Comparison of ENCODE assay signal across 8 cellular contexts in genomic region chr1:62391369-62391971, GRCh38. TPM values are rescaled to one million over a fixed set of nuclear protein-coding genes. Genes with fewer than 3 reads are reported as not detected.
DNase-seq lines count a peak whose midpoint lies in the region; ATAC-seq and TF ChIP-seq lines count a peak whose summit lies in the region.

No MANE protein-coding gene starts in this region.

- TF ChIP-seq CTCF in omental fat pad (IDR thresholded peaks at IDR 0.05) = no peak

- H3K27me3 Mint-ChIP-seq in activated naive CD8-positive, alpha-beta T cell treated with anti-CD3 and anti-CD28 coated beads, Interleukin-2, amount 50 U/mL, for 24 hours = peaks cover 4% of the 10 kb centered on the region

- DNase-seq in activated effector memory CD4-positive, alpha-beta T cell treated with anti-CD3 and anti-CD28 coated beads, Interleukin-2, amount 50 U/mL, for 16 hours = peak; percentile 66
- no peak for DNase-seq in activated effector memory CD4-positive, alpha-beta T cell treated with Interleukin-2 at 50 U/mL for 16 hours
- DNase-seq in LHCN-M2 (ENCODE audit: low read depth) (peak; percentile 27), medulla oblongata (ENCODE audit: extremely low spot score) (peak; percentile 36), NCI-H510A treated with DMSO at 0.1 percent for 48 hours (lab: John Stamatoyannopoulos, UW) (no peak), omental fat pad (ENCODE audit: low spot score) (no peak), DMS153 (lab: John Stamatoyannopoulos, UW) (no peak)
- peak; percentile 17 for DNase-seq in activated naive CD8-positive, alpha-beta T cell treated with anti-CD3 and anti-CD28 coated beads, Interleukin-2, amount 50 U/mL, for 24 hours

- no peak overlapping the region for H3K4me3 Mint-ChIP-seq in activated naive CD8-positive, alpha-beta T cell treated with anti-CD3 and anti-CD28 coated beads, Interleukin-2, amount 50 U/mL, for 24 hours

- peak; percentile 54 for ATAC-seq in activated naive CD8-positive, alpha-beta T cell treated with anti-CD3 and anti-CD28 coated beads, Interleukin-2, amount 50 U/mL, for 24 hours
- no peak for ATAC-seq in omental fat pad (ENCODE audit: low FRiP score)

- H3K36me3 Mint-ChIP-seq in activated naive CD8-positive, alpha-beta T cell treated with anti-CD3 and anti-CD28 coated beads, Interleukin-2, amount 50 U/mL, for 24 hours (ENCODE audit: low read depth) = no peaks in the 10 kb centered on the region

- H3K27ac Mint-ChIP-seq in activated naive CD8-positive, alpha-beta T cell treated with anti-CD3 and anti-CD28 coated beads, Interleukin-2, amount 50 U/mL, for 24 hours = no peak overlapping the region

- H3K4me1 Mint-ChIP-seq in activated naive CD8-positive, alpha-beta T cell treated with anti-CD3 and anti-CD28 coated beads, Interleukin-2, amount 50 U/mL, for 24 hours = no peaks in the 10 kb centered on the region

- H3K9me3 Mint-ChIP-seq in activated naive CD8-positive, alpha-beta T cell treated with anti-CD3 and anti-CD28 coated beads, Interleukin-2, amount 50 U/mL, for 24 hours = no peaks in the 10 kb centered on the region

RNA-seq across cellular contexts. Expression of gene USP1, which starts 45.4 kb away (rescaled TPM):
- 49.2 and 54.9 TPM in 2 replicates for total RNA-seq in LHCN-M2 (2014; rRNA removed)
- 10.8 TPM for polyA plus RNA-seq in LHCN-M2 (2012)
- total RNA-seq in omental fat pad = 10 to 100 TPM; 15.1 to 26.2 (median 16.2) TPM

Comparison
In these comparisons a context has a peak if more than half of its experiments do, and no peak if none do; other contexts are left out.
1. DNase-seq: peak in activated effector memory CD4-positive, alpha-beta T cell treated with anti-CD3 and anti-CD28 coated beads, Interleukin-2, amount 50 U/mL, for 16 hours (single experiment), LHCN-M2 (single experiment), activated naive CD8-positive, alpha-beta T cell treated with anti-CD3 and anti-CD28 coated beads, Interleukin-2, amount 50 U/mL, for 24 hours (single experiment) and medulla oblongata (single experiment); none in activated effector memory CD4-positive, alpha-beta T cell treated with Interleukin-2 at 50 U/mL for 16 hours (single experiment), NCI-H510A treated with DMSO at 0.1 percent for 48 hours (single experiment), omental fat pad (single experiment) and DMS153 (single experiment).